In genomic region chr3:98039322-98040024, GRCh38 we compare ENCODE assay signal across 1 cellular context.
TF ChIP-seq lines count a peak whose summit lies in the region.

No MANE protein-coding gene starts in this region.

TF ChIP-seq in HepG2, 621 proteins besides CTCF, POLR2A, EP300 and RAD21 (continued from another document and continues in another):
- TF ChIP-seq ZNF766 (CRISPR knock-in tag; IDR thresholded peaks at IDR 0.05; ENCODE audit: borderline replicate concordance) (no peak), TGIF2 (CRISPR knock-in tag; IDR thresholded peaks at IDR 0.05) (no peak), HNF4G (IDR thresholded peaks at IDR 0.05; ENCODE audit: borderline replicate concordance, low read depth, low read length) (no peak), HNF4G (CRISPR knock-in tag; IDR thresholded peaks at IDR 0.05; ENCODE audit: borderline replicate concordance, low read depth) (0 out of 2 replicates have a peak, but pooled peaks have one; percentile 36), GATAD2A (CRISPR knock-in tag; IDR thresholded peaks at IDR 0.05) (peak; percentile 42; the same call in 1 of the 2 replicates), TFAP4 (IDR thresholded peaks at IDR 0.05; ENCODE audit: borderline replicate concordance, low read depth) (peak; percentile 43; the same call in 1 of the 2 replicates), ZKSCAN8 (CRISPR knock-in tag; IDR thresholded peaks at IDR 0.05; ENCODE audit: borderline replicate concordance) (0 out of 2 replicates have a peak, but pooled peaks have one; percentile 32), FOXK1 (CRISPR knock-in tag; IDR thresholded peaks at IDR 0.05; ENCODE audit: borderline replicate concordance, low read depth) (no peak), THAP11 (CRISPR knock-in tag; IDR thresholded peaks at IDR 0.05) (peak; percentile 47; the same call in 1 of the 2 replicates), SIN3A (IDR thresholded peaks at IDR 0.05; ENCODE audit: borderline replicate concordance, low read depth, low read length) (no peak), TSC22D2 (CRISPR knock-in tag; IDR thresholded peaks at IDR 0.05; ENCODE audit: borderline replicate concordance) (peak; percentile 56; the same call in 1 of the 2 replicates), POGK (CRISPR knock-in tag; conservative IDR thresholded peaks at IDR 0.05) (0 out of 2 replicates have a peak, but pooled peaks have one; percentile 43), ZNF225 (CRISPR knock-in tag; IDR thresholded peaks at IDR 0.05) (no peak), KAT8 (CRISPR knock-in tag; IDR thresholded peaks at IDR 0.05) (0 out of 2 replicates have a peak, but pooled peaks have one; percentile 33), RARA (CRISPR knock-in tag; IDR thresholded peaks at IDR 0.05) (0 out of 2 replicates have a peak, but pooled peaks have one; percentile 8), ZNF781 (CRISPR knock-in tag; IDR thresholded peaks at IDR 0.05; ENCODE audit: borderline replicate concordance, not compliant biosample characterization) (peak; percentile 35), RFX1 (IDR thresholded peaks at IDR 0.05) (no peak), ZNF383 (CRISPR knock-in tag; IDR thresholded peaks at IDR 0.05; ENCODE audit: borderline replicate concordance) (no peak), REXO4 (CRISPR knock-in tag; IDR thresholded peaks at IDR 0.05; ENCODE audit: borderline replicate concordance) (no peak), ATF6 (CRISPR knock-in tag; conservative IDR thresholded peaks at IDR 0.05) (no peak), STAG1 (CRISPR knock-in tag; IDR thresholded peaks at IDR 0.05) (peak; percentile 88), MXD4 (CRISPR knock-in tag; IDR thresholded peaks at IDR 0.05) (0 out of 2 replicates have a peak, but pooled peaks have one; percentile 26), ZFP41 (CRISPR knock-in tag; IDR thresholded peaks at IDR 0.05; ENCODE audit: borderline replicate concordance) (no peak), ZNF335 (CRISPR knock-in tag; IDR thresholded peaks at IDR 0.05) (no peak), ZSCAN30 (CRISPR knock-in tag; IDR thresholded peaks at IDR 0.05) (no peak), SOX6 (IDR thresholded peaks at IDR 0.05) (no peak), SOX6 (CRISPR knock-in tag; IDR thresholded peaks at IDR 0.05) (peak; percentile 23; the same call in 1 of the 2 replicates), ZNF614 (CRISPR knock-in tag; IDR thresholded peaks at IDR 0.05; ENCODE audit: borderline replicate concordance) (0 out of 2 replicates have a peak, but pooled peaks have one; percentile 24), ZNF780A (CRISPR knock-in tag; IDR thresholded peaks at IDR 0.05) (no peak), ZNF572 (CRISPR knock-in tag; IDR thresholded peaks at IDR 0.05) (no peak), ZNF331 (CRISPR knock-in tag; IDR thresholded peaks at IDR 0.05) (peak; percentile 29; the same call in 1 of the 2 replicates), ZNF790 (CRISPR knock-in tag; IDR thresholded peaks at IDR 0.05; ENCODE audit: borderline replicate concordance) (no peak), FOXK2 (IDR thresholded peaks at IDR 0.05) (no peak), XRCC5 (optimal IDR thresholded peaks at IDR 0.05; ENCODE audit: low read length) (peak; percentile 46), HMGXB4 (CRISPR knock-in tag; IDR thresholded peaks at IDR 0.05; ENCODE audit: borderline replicate concordance in 1 of 2, low read depth in 1 of 2) (peak; percentile 32 to 44; a peak in 2 of 4 replicates), SP2 (CRISPR knock-in tag; IDR thresholded peaks at IDR 0.05) (no peak), ZFP36 (IDR thresholded peaks at IDR 0.05; ENCODE audit: borderline replicate concordance, low read depth, low read length, partially characterized antibody) (peak; percentile 20), ERF (CRISPR knock-in tag; IDR thresholded peaks at IDR 0.05) (0 out of 2 replicates have a peak, but pooled peaks have one; percentile 45)
- TF ChIP-seq, protein P1, sequence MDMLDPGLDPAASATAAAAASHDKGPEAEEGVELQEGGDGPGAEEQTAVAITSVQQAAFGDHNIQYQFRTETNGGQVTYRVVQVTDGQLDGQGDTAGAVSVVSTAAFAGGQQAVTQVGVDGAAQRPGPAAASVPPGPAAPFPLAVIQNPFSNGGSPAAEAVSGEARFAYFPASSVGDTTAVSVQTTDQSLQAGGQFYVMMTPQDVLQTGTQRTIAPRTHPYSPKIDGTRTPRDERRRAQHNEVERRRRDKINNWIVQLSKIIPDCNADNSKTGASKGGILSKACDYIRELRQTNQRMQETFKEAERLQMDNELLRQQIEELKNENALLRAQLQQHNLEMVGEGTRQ (IDR thresholded peaks at IDR 0.05; ENCODE audit: low read depth, low read length), result no peak
- TF ChIP-seq, protein P1 (CRISPR knock-in tag; IDR thresholded peaks at IDR 0.05; ENCODE audit: borderline replicate concordance), result no peak
- TF ChIP-seq, protein P2, sequence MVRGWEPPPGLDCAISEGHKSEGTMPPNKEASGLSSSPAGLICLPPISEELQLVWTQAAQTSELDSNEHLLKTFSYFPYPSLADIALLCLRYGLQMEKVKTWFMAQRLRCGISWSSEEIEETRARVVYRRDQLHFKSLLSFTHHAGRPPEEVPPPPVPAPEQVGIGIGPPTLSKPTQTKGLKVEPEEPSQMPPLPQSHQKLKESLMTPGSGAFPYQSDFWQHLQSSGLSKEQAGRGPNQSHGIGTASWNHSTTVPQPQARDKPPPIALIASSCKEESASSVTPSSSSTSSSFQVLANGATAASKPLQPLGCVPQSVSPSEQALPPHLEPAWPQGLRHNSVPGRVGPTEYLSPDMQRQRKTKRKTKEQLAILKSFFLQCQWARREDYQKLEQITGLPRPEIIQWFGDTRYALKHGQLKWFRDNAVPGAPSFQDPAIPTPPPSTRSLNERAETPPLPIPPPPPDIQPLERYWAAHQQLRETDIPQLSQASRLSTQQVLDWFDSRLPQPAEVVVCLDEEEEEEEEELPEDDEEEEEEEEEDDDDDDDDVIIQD (CRISPR knock-in tag; IDR thresholded peaks at IDR 0.05; ENCODE audit: low read depth), result 0 out of 2 replicates have a peak, but pooled peaks have one; percentile 51
- TF ChIP-seq, protein P3, sequence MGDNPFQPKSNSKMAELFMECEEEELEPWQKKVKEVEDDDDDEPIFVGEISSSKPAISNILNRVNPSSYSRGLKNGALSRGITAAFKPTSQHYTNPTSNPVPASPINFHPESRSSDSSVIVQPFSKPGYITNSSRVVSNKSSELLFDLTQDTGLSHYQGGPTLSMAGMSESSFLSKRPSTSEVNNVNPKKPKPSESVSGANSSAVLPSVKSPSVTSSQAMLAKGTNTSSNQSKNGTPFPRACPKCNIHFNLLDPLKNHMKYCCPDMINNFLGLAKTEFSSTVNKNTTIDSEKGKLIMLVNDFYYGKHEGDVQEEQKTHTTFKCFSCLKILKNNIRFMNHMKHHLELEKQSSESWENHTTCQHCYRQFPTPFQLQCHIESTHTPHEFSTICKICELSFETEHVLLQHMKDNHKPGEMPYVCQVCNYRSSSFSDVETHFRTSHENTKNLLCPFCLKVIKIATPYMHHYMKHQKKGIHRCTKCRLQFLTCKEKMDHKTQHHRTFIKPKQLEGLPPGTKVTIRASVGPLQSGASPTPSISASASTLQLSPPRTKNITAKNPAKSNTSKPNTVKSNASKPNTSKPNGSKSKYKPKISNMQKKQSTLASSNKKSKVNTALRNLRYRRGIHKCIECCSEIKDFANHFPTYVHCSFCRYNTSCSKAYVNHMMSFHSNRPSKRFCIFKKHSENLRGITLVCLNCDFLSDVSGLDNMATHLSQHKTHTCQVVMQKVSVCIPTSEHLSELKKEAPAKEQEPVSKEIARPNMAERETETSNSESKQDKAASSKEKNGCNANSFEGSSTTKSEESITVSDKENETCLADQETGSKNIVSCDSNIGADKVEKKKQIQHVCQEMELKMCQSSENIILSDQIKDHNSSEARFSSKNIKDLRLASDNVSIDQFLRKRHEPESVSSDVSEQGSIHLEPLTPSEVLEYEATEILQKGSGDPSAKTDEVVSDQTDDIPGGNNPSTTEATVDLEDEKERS (CRISPR knock-in tag; IDR thresholded peaks at IDR 0.05), result 0 out of 2 replicates have a peak, but pooled peaks have one; percentile 43
- TF ChIP-seq, protein P4, sequence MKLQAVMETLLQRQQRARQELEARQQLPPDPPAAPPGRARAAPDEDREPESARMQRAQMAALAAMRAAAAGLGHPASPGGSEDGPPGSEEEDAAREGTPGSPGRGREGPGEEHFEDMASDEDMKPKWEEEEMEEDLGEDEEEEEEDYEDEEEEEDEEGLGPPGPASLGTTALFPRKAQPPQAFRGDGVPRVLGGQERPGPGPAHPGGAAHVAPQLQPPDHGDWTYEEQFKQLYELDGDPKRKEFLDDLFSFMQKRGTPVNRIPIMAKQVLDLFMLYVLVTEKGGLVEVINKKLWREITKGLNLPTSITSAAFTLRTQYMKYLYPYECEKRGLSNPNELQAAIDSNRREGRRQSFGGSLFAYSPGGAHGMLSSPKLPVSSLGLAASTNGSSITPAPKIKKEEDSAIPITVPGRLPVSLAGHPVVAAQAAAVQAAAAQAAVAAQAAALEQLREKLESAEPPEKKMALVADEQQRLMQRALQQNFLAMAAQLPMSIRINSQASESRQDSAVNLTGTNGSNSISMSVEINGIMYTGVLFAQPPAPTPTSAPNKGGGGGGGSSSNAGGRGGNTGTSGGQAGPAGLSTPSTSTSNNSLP (IDR thresholded peaks at IDR 0.05; ENCODE audit: low read depth, low read length), result 0 out of 2 replicates have a peak, but pooled peaks have one; percentile 29
- TF ChIP-seq, protein P5, sequence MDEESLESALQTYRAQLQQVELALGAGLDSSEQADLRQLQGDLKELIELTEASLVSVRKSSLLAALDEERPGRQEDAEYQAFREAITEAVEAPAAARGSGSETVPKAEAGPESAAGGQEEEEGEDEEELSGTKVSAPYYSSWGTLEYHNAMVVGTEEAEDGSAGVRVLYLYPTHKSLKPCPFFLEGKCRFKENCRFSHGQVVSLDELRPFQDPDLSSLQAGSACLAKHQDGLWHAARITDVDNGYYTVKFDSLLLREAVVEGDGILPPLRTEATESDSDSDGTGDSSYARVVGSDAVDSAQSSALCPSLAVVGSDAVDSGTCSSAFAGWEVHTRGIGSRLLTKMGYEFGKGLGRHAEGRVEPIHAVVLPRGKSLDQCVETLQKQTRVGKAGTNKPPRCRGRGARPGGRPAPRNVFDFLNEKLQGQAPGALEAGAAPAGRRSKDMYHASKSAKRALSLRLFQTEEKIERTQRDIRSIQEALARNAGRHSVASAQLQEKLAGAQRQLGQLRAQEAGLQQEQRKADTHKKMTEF (CRISPR knock-in tag; IDR thresholded peaks at IDR 0.05), result 0 out of 2 replicates have a peak, but pooled peaks have one; percentile 30
